In the genomic region with DNA sequence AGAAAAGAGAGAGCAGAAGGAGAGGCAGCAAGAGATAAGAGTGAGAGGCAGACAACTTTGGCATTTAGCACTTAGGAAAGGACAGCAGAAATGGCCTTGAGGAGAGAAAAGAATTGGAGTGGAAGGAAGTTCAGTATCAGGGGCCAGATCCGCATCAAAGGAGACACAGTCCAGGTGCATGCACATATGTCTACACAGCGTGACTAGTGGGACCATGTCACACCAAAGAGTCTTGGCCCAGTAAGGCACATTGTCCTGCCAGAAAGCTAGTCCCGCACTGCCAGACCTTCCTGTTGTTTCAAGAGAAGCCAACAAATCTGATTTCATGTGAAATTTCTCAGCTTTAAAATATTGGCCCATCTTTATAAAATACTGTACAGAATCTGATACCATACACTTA, we compare ENCODE assay signal across 21 cellular contexts. TPM values are rescaled to one million over a fixed set of nuclear protein-coding genes. Genes with fewer than 3 reads are reported as not detected.
DNase-seq lines count a peak whose midpoint lies in the region; ATAC-seq and TF ChIP-seq lines count a peak whose summit lies in the region.
"Had no signal": no experiment of that assay in that cellular context is flagged by ENCODE, and none has a peak within 500 bp of the region (broad histone marks: within the 10 kb centered on the region; RNA-seq: fewer than 3 reads in every experiment).

No MANE protein-coding gene starts in this region.

- no peak for TF ChIP-seq CTCF in chondrocyte (IDR thresholded peaks at IDR 0.05)
- TF ChIP-seq CTCF in stomach (IDR thresholded peaks at IDR 0.05): no peak

- peak overlapping the region; percentile 63 to 82 (median 69) for H3K27ac ChIP-seq in stomach
- H3K27ac ChIP-seq: A549 had no signal

- H3K4me3 ChIP-seq in stomach: no peak overlapping the region
- H3K4me3 ChIP-seq: A549, MG63 had no signal

- intact Hi-C loops in left ventricle myocardium superior (cut with micrococcal nuclease) (no loop called here), Right ventricle myocardium inferior (cut with DNase I) (no loop called here), stomach (cut with DNase I; ENCODE audit: low total_unique reads) (no loop called here)

- no peaks in the 10 kb centered on the region for H3K36me3 ChIP-seq in stomach
- H3K36me3 ChIP-seq: MG63 had no signal

- no peak for TF ChIP-seq EP300 in stomach (IDR thresholded peaks at IDR 0.05)

- POLR2A ChIA-PET in activated CD4-positive, alpha-beta memory T cell treated with anti-CD3 and anti-CD28 coated beads, Interleukin-2, amount 10 ng/mL, durations not matched to agents 7 days and 5 days (lab: Charles Lee): no interaction called here

- no peak for TF ChIP-seq POLR2A in stomach (IDR thresholded peaks at IDR 0.05)

- peak overlapping the region; percentile 32 for H3K27ac Mint-ChIP-seq in chondrocyte (ENCODE audit: unreplicated experiment)
- H3K27ac Mint-ChIP-seq in activated CD4-positive, alpha-beta memory T cell treated with anti-CD3 and anti-CD28 coated beads, Interleukin-2, amount 10 ng/mL, durations not matched to agents 7 days and 5 days: no peak overlapping the region
- H3K27ac Mint-ChIP-seq: CD8-positive, alpha-beta T cell had no signal

- H3K27me3 Mint-ChIP-seq in chondrocyte (ENCODE audit: low read depth): no peaks in the 10 kb centered on the region
- H3K27me3 Mint-ChIP-seq in activated CD4-positive, alpha-beta memory T cell treated with anti-CD3 and anti-CD28 coated beads, Interleukin-2, amount 10 ng/mL, durations not matched to agents 7 days and 5 days: no peaks in the 10 kb centered on the region

- H3K27me3 ChIP-seq in stomach: no peaks in the 10 kb centered on the region
- H3K27me3 ChIP-seq: MG63 had no signal

- H3K4me1 ChIP-seq in stomach: peaks cover 0 to 27% (median 12%) of the 10 kb centered on the region in 4 donors
- H3K4me1 ChIP-seq: A549 had no signal

- peaks cover 6% of the 10 kb centered on the region for H3K36me3 Mint-ChIP-seq in chondrocyte (ENCODE audit: low read depth)
- H3K36me3 Mint-ChIP-seq in activated CD4-positive, alpha-beta memory T cell treated with anti-CD3 and anti-CD28 coated beads, Interleukin-2, amount 10 ng/mL, durations not matched to agents 7 days and 5 days (ENCODE audit: low read depth): no peaks in the 10 kb centered on the region
- H3K36me3 Mint-ChIP-seq: CD8-positive, alpha-beta T cell had no signal

- CTCF ChIA-PET in activated CD4-positive, alpha-beta memory T cell treated with anti-CD3 and anti-CD28 coated beads, Interleukin-2, amount 10 ng/mL, durations not matched to agents 7 days and 5 days (lab: Charles Lee): no interaction called here

- DNase-seq in left ventricle myocardium superior: no peak
- DNase-seq in Right ventricle myocardium inferior (ENCODE audit: missing footprints): no peak
- DNase-seq in NCI-H69 (lab: John Stamatoyannopoulos, UW): peak; percentile 24
- DNase-seq in chondrocyte (ENCODE audit: low spot score): no peak
- peak; percentile 61 for DNase-seq in stomach
- DNase-seq in stimulated activated CD4-positive, alpha-beta T cell treated with anti-CD3 and anti-CD28 coated beads, Interleukin-4, amount 100 ng/mL, for 24 hours: no peak
- no peak for DNase-seq in GM19238 (ENCODE audit: insufficient read length, low spot score)
- no peak for DNase-seq in activated CD4-positive, alpha-beta memory T cell treated with anti-CD3 and anti-CD28 coated beads, Interleukin-2, amount 10 ng/mL, durations not matched to agents 7 days and 5 days
- DNase-seq: Calu3; CD8-positive, alpha-beta T cell; H7; Karpas-422; MG63; NCI-H1048; NCI-H1436; NCI-H1930; NCI-H2171; OCI-M1; SHP77 treated with DMSO at 0.1 percent for 48 hours had no signal

- no peak overlapping the region for H3K4me3 Mint-ChIP-seq in chondrocyte (ENCODE audit: unreplicated experiment)
- no peak overlapping the region for H3K4me3 Mint-ChIP-seq in activated CD4-positive, alpha-beta memory T cell treated with anti-CD3 and anti-CD28 coated beads, Interleukin-2, amount 10 ng/mL, durations not matched to agents 7 days and 5 days
- H3K4me3 Mint-ChIP-seq: CD8-positive, alpha-beta T cell had no signal

- WGBS in stomach, 5 donors: 29 to 68% (median 38%) methylated on average over 3 of the region's 3 CpGs

- H3K9me3 Mint-ChIP-seq in chondrocyte (ENCODE audit: low read depth): peaks cover 12% of the 10 kb centered on the region
- peaks cover 11% of the 10 kb centered on the region for H3K9me3 Mint-ChIP-seq in activated CD4-positive, alpha-beta memory T cell treated with anti-CD3 and anti-CD28 coated beads, Interleukin-2, amount 10 ng/mL, durations not matched to agents 7 days and 5 days

- ATAC-seq in left ventricle myocardium superior: peak; percentile 40
- no peak for ATAC-seq in Right ventricle myocardium inferior
- ATAC-seq: A549; CD8-positive, alpha-beta T cell; SK-N-SH treated with all-trans-retinoic acid at 6 μM for 48 hours had no signal

- H3K9me3 ChIP-seq in stomach: peaks cover 0 to 19% (median 11%) of the 10 kb centered on the region in 4 donors

- H3K4me1 Mint-ChIP-seq in chondrocyte (ENCODE audit: low read depth): peaks cover 31% of the 10 kb centered on the region
- H3K4me1 Mint-ChIP-seq in activated CD4-positive, alpha-beta memory T cell treated with anti-CD3 and anti-CD28 coated beads, Interleukin-2, amount 10 ng/mL, durations not matched to agents 7 days and 5 days: peaks cover 5% of the 10 kb centered on the region

RNA-seq across cellular contexts. Expression of a gene that starts 8.5 kb away (rescaled TPM):
- total RNA-seq in left ventricle myocardium superior (20.9 TPM), Right ventricle myocardium inferior (17.7 TPM), chondrocyte (31.9 to 34.8 TPM (median 34.3 TPM) in 3 replicates), stomach (10 to 100 TPM; 29.8 to 60.7 (median 44.1) TPM)
- polyA plus RNA-seq in stomach: 10 to 100 TPM; 18.3 to 35.7 (median 30.4) TPM
- 10 to 100 TPM; 43.0 to 45.5 TPM for total RNA-seq in activated CD4-positive, alpha-beta memory T cell treated with anti-CD3 and anti-CD28 coated beads, Interleukin-2, amount 10 ng/mL, durations not matched to agents 7 days and 5 days

Comparison
In these comparisons a context has a peak if more than half of its experiments do, and no peak if none do; other contexts are left out.
1. DNase-seq: peak in NCI-H69 (single experiment) and stomach (single experiment); none in left ventricle myocardium superior (single experiment), Right ventricle myocardium inferior (single experiment), chondrocyte (single experiment), stimulated activated CD4-positive, alpha-beta T cell treated with anti-CD3 and anti-CD28 coated beads, Interleukin-4, amount 100 ng/mL, for 24 hours (single experiment), GM19238 (single experiment) and activated CD4-positive, alpha-beta memory T cell treated with anti-CD3 and anti-CD28 coated beads, Interleukin-2, amount 10 ng/mL, durations not matched to agents 7 days and 5 days (single experiment).